Comparison of ENCODE assay signal across 9 cellular contexts in the genomic region with DNA sequence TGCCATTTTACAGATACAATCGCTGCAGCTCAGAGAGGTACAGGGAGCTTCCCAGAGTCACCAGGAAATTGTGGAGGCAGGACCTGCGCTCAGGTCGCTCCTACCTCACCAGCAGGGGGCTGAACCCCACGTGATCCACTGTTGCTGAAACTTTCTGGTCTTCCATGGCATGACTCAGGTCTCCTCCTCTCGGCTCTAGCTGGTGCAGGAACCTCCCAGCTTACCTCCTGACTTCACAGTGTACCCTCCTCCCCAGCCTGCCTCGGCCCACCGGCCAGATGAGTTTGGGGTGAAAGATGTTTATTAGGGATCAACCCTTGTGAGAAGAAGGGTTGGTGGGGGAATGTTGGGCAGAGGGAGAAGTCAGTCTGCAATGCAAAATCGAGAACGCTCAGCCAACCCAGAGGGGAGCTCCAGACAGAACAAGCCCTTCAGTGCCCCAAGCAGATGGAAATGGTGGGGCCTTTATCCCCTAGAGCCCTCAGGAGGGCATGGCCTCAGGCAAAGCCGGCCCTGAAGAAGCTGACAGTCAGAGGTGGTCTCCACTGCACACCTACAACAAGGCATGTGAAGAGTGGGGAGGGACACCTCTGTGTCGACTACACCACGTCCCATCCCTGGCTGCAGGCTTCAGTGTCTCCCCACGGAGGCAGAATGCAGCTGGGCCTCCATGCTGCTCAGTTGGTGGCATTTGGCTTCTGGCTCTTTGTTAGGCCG.
A peak's percentile ranks its signal among the peaks of the same experiment; 100 is the strongest.
DNase-seq lines count a peak whose midpoint lies in the region; ATAC-seq, FAIRE-seq and TF ChIP-seq lines count a peak whose summit lies in the region.
"Had no signal": no experiment of that assay in that cellular context is flagged by ENCODE, and none has a peak within 500 bp of the region (broad histone marks: within the 10 kb centered on the region; RNA-seq: fewer than 3 reads in every experiment).

No MANE protein-coding gene starts in this region.

- H3K79me2 ChIP-seq in GM23338 (replicated peaks; ENCODE audit: insufficient read depth) (no peaks in the 10 kb centered on the region), HepG2 (ENCODE audit: insufficient read depth, low read length) (no peaks in the 10 kb centered on the region)

- TF ChIP-seq RAD21 in HepG2 (CRISPR knock-in tag; IDR thresholded peaks at IDR 0.05), result no peak

- intact Hi-C loops in Calu3 (cut with micrococcal nuclease; ENCODE audit: unreplicated experiment), result no loop called here
- intact Hi-C loops in HepG2 (cut with micrococcal nuclease; ENCODE audit: unreplicated experiment), result no loop called here

- TF ChIP-seq EP300 in HepG2 (IDR thresholded peaks at IDR 0.05; ENCODE audit: low read depth in 2 of 2, low read length in 2 of 2) (no peak), HepG2 (CRISPR knock-in tag; IDR thresholded peaks at IDR 0.05; ENCODE audit: borderline replicate concordance) (no peak)

- H4K20me1 ChIP-seq in GM23338 (replicated peaks; ENCODE audit: insufficient read depth) (no peaks in the 10 kb centered on the region), HepG2 (ENCODE audit: insufficient read depth, low read length) (no peaks in the 10 kb centered on the region)

- H3K36me3 Mint-ChIP-seq in Calu3 (ENCODE audit: insufficient read depth, unreplicated experiment) (no peaks in the 10 kb centered on the region), GM23338 (ENCODE audit: low read depth) (no peaks in the 10 kb centered on the region)

- H3K4me1 ChIP-seq in GM23338 (ENCODE audit: insufficient read depth) (peaks cover 8% of the 10 kb centered on the region; the same call in 1 of the 2 replicates), RWPE2 (ENCODE audit: insufficient read depth, poor library complexity, severe bottlenecking) (no peaks in the 10 kb centered on the region), HepG2 (ENCODE audit: insufficient read depth, low read length) (no peaks in the 10 kb centered on the region)

- 0 out of 2 replicates have a peak, but pooled peaks cover 5% of the 10 kb centered on the region for H3K9me2 ChIP-seq in GM23338 (ENCODE audit: insufficient read depth)

- TF ChIP-seq CTCF in Calu3 (IDR thresholded peaks at IDR 0.05; ENCODE audit: unreplicated experiment) (peak; percentile 55), GM23338 (conservative IDR thresholded peaks at IDR 0.05; ENCODE audit: low read depth in 2 of 2) (peak; percentile 38 to 49; a peak in 3 of 4 replicates), RWPE2 (IDR thresholded peaks at IDR 0.05; ENCODE audit: poor library complexity, severe bottlenecking) (peak; percentile 27), HepG2 (CRISPR knock-in tag; IDR thresholded peaks at IDR 0.05) (peak; percentile 50)

- H3K27ac Mint-ChIP-seq in Calu3 (ENCODE audit: unreplicated experiment) (no peak overlapping the region), GM23338 (no peak overlapping the region)

- no peaks in the 10 kb centered on the region for H3K9me3 ChIP-seq in RWPE2 (ENCODE audit: severe bottlenecking)
- H3K9me3 ChIP-seq in HepG2 (ENCODE audit: low read length), result no peaks in the 10 kb centered on the region

- in situ Hi-C loops in HepG2 (cut with HindIII; ENCODE audit: extremely low pct_ligation_motif_present, low pct_unique_long_range_greater_than_20kb), result no loop called here

- H3K4me3 ChIP-seq in GM23338 (no peak overlapping the region), RWPE2 (ENCODE audit: severe bottlenecking) (no peak overlapping the region), HepG2 (replicated peaks in 1 of 3; ENCODE audit: insufficient read depth in 1 of 3, low read depth in 2 of 3, low read length in 3 of 3) (no peak overlapping the region)

- no peak overlapping the region for H3K4me2 ChIP-seq in GM23338
- H3K4me2 ChIP-seq in HepG2 (ENCODE audit: low read depth, low read length), result no peak overlapping the region

- DNase-seq in Calu3, result peak; percentile 80
- DNase-seq in GM23338 (ENCODE audit: low spot score), result peak; percentile 50
- peak; percentile 47 for DNase-seq in RWPE2 (ENCODE audit: low spot score)
- DNase-seq in HepG2 (ENCODE audit: low spot score), result peak; percentile 36
- DNase-seq in NCI-H2107 treated with DMSO at 0.1 percent for 48 hours (lab: John Stamatoyannopoulos, UW; ENCODE audit: unreplicated experiment), result no peak
- DNase-seq in COR-L47 (lab: John Stamatoyannopoulos, UW), result no peak
- DNase-seq in mucosa of gallbladder (ENCODE audit: low spot score), result no peak
- DNase-seq: NCI-H446 treated with DMSO at 0.1 percent for 48 hours had no signal

- WGBS in HepG2 (ENCODE audit: low lambda C conversion rate), result 25% methylated on average over 9 of the region's 14 CpGs

- H3K27ac ChIP-seq in GM23338 (ENCODE audit: low read depth) (no peak overlapping the region), RWPE2 (ENCODE audit: poor library complexity, severe bottlenecking) (no peak overlapping the region), HepG2 (ENCODE audit: extremely low read length, insufficient read depth, low read length) (no peak overlapping the region)

- H3K9ac ChIP-seq in HepG2 (ENCODE audit: insufficient read depth, low read depth, low read length), result no peak overlapping the region

- H3K27me3 ChIP-seq in GM23338 (ENCODE audit: insufficient read depth), result no peaks in the 10 kb centered on the region
- no peaks in the 10 kb centered on the region for H3K27me3 ChIP-seq in RWPE2 (ENCODE audit: insufficient read depth, poor library complexity, severe bottlenecking)
- H3K27me3 ChIP-seq in HepG2 (ENCODE audit: control insufficient read depth in 1 of 2, insufficient read depth in 2 of 2, low read length in 2 of 2), result peaks cover 5 to 57% of the 10 kb centered on the region in 2 experiments; a peak in 4 of 5 replicates

- H3K4me3 Mint-ChIP-seq in Calu3 (ENCODE audit: low read depth, unreplicated experiment), result no peak overlapping the region
- no peak overlapping the region for H3K4me3 Mint-ChIP-seq in GM23338

- no peak for TF ChIP-seq POLR2A in HepG2 (IDR thresholded peaks at IDR 0.05; ENCODE audit: insufficient read depth in 1 of 2, low read depth in 2 of 2, low read length in 2 of 2)

- ATAC-seq in GM23338 (peak; percentile 33; the same call in 2 of the 3 replicates), RWPE2 (ENCODE audit: low read depth) (peak; percentile 83), HepG2 (peak; percentile 85), HG03095 (IDR thresholded peaks at IDR 0.05; ENCODE audit: unreplicated experiment) (no peak)

- POLR2A ChIA-PET in HepG2 (lab: Yijun Ruan, JAX), result no interaction called here

- H3F3A ChIP-seq in GM23338 (replicated peaks; ENCODE audit: low read depth), result no peaks in the 10 kb centered on the region

- no peaks in the 10 kb centered on the region for H3K36me3 ChIP-seq in GM23338 (ENCODE audit: insufficient read depth)
- H3K36me3 ChIP-seq in RWPE2 (ENCODE audit: low read depth), result no peaks in the 10 kb centered on the region
- no peaks in the 10 kb centered on the region for H3K36me3 ChIP-seq in HepG2 (replicated peaks in 1 of 2; ENCODE audit: control insufficient read depth in 1 of 2, insufficient read depth in 2 of 2, low read length in 2 of 2)

- CTCF ChIA-PET in Calu3 (lab: Charles Lee), result interaction anchor here (1.0 to 1.8 kb wide), 7 partner anchors 25 to 142 kb away, joined by 3 to 7 read pairs (median 4); no protein-coding TSS in a partner anchor
- CTCF ChIA-PET in HepG2 (lab: Yijun Ruan, JAX; ENCODE audit: low intra/inter-chr PET ratio, low total read pairs), result no interaction called here

- peak overlapping the region; percentile 63; the same call in 1 of the 2 replicates for H2AFZ ChIP-seq in GM23338
- H2AFZ ChIP-seq in HepG2 (ENCODE audit: low read length), result no peak overlapping the region

- H3K9me3 Mint-ChIP-seq in Calu3 (ENCODE audit: low read depth, unreplicated experiment) (no peaks in the 10 kb centered on the region), GM23338 (no peaks in the 10 kb centered on the region)

- H3K4me1 Mint-ChIP-seq in Calu3 (ENCODE audit: low read depth, unreplicated experiment) (peaks cover 7% of the 10 kb centered on the region), GM23338 (peaks cover 29% of the 10 kb centered on the region)

- peak; percentile 60 for FAIRE-seq in HepG2 (lab: Jason Lieb, UNC)

- H3K27me3 Mint-ChIP-seq in Calu3 (ENCODE audit: unreplicated experiment), result peaks cover 88% of the 10 kb centered on the region
- H3K27me3 Mint-ChIP-seq in GM23338 (ENCODE audit: insufficient read depth, low read depth, poor library complexity), result peaks cover 10% of the 10 kb centered on the region

- BruUV-seq in Calu3 (replicated peaks; lab: Mats Ljungman, UMichigan), result no TSS peak
- no TSS peak for BruUV-seq in HepG2 (replicated peaks; lab: Mats Ljungman, UMichigan)

TF ChIP-seq in GM23338, 12 proteins besides CTCF, POLR2A, EP300 and RAD21 (continues in another document):
- TF ChIP-seq CREB1 (CRISPR knock-in tag; IDR thresholded peaks at IDR 0.05; ENCODE audit: low read depth) (no peak), ZNF114 (CRISPR knock-in tag; IDR thresholded peaks at IDR 0.05) (no peak), JUNB (IDR thresholded peaks at IDR 0.05; ENCODE audit: unreplicated experiment) (no peak), EZH2phosphoT487 (IDR thresholded peaks at IDR 0.05; ENCODE audit: unreplicated experiment) (no peak)
- TF ChIP-seq, protein P1, sequence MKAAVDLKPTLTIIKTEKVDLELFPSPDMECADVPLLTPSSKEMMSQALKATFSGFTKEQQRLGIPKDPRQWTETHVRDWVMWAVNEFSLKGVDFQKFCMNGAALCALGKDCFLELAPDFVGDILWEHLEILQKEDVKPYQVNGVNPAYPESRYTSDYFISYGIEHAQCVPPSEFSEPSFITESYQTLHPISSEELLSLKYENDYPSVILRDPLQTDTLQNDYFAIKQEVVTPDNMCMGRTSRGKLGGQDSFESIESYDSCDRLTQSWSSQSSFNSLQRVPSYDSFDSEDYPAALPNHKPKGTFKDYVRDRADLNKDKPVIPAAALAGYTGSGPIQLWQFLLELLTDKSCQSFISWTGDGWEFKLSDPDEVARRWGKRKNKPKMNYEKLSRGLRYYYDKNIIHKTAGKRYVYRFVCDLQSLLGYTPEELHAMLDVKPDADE (IDR thresholded peaks at IDR 0.05), result no peak

TF ChIP-seq in HepG2, 621 proteins besides CTCF, POLR2A, EP300 and RAD21 (continues in another document):
- 0 out of 2 replicates have a peak, but pooled peaks have one; percentile 22 for TF ChIP-seq RAD51 (IDR thresholded peaks at IDR 0.05; ENCODE audit: borderline replicate concordance)
- no peak for TF ChIP-seq ATRX (CRISPR knock-in tag; IDR thresholded peaks at IDR 0.05; ENCODE audit: borderline replicate concordance)
- no peak for TF ChIP-seq U2AF2 (IDR thresholded peaks at IDR 0.05; ENCODE audit: low read depth, low read length)

Comparison
In these comparisons a context has a peak if more than half of its experiments do, and no peak if none do; other contexts are left out.
1. DNase-seq: peak in Calu3 (single experiment), GM23338 (single experiment), RWPE2 (single experiment) and HepG2 (single experiment); none in NCI-H2107 treated with DMSO at 0.1 percent for 48 hours (single experiment), COR-L47 (single experiment) and mucosa of gallbladder (single experiment).
2. Peak in every context shown above with its lines, with median percentiles within 50 percentile points of each other: CTCF ChIP-seq.